Comparison of ENCODE assay signal across 8 cellular contexts in genomic region chr13:30132623-30133553, GRCh38.
A peak's percentile ranks its signal among the peaks of the same experiment; 100 is the strongest.
DNase-seq lines count a peak whose midpoint lies in the region; ATAC-seq and TF ChIP-seq lines count a peak whose summit lies in the region.

No MANE protein-coding gene starts in this region.

- peak; percentile 94 for DNase-seq in GM12865 (ENCODE audit: low read depth)
- peak; percentile 66 for DNase-seq in NCI-H1105 treated with DMSO at 0.1 percent for 48 hours (lab: John Stamatoyannopoulos, UW)
- DNase-seq in Right ventricle myocardium superior: peak; percentile 99
- peak; percentile 96 for DNase-seq in progenitor cell of endocrine pancreas (ENCODE audit: low spot score, unreplicated experiment)
- DNase-seq in ureter (ENCODE audit: low spot score): peak; percentile 98

- no peaks in the 10 kb centered on the region for H3K9me2 ChIP-seq in SU-DHL-6 (replicated peaks; ENCODE audit: insufficient read depth, low read length)

- H3K4me2 ChIP-seq in SU-DHL-6 (ENCODE audit: low read depth, low read length, poor library complexity, severe bottlenecking): no peak overlapping the region

- no peaks in the 10 kb centered on the region for H3K36me3 ChIP-seq in SU-DHL-6 (ENCODE audit: low read length)

- H3K4me1 Mint-ChIP-seq in activated naive CD8-positive, alpha-beta T cell (ENCODE audit: low read depth): peaks cover 9% of the 10 kb centered on the region
- peaks cover 5% of the 10 kb centered on the region for H3K4me1 Mint-ChIP-seq in progenitor cell of endocrine pancreas (ENCODE audit: low read depth)

- no peak overlapping the region for H3K27ac Mint-ChIP-seq in activated naive CD8-positive, alpha-beta T cell
- no peak overlapping the region for H3K27ac Mint-ChIP-seq in progenitor cell of endocrine pancreas

- H3F3A ChIP-seq in SU-DHL-6 (ENCODE audit: insufficient read depth): no peaks in the 10 kb centered on the region

- TF ChIP-seq CTCF in GM12865 (IDR thresholded peaks at IDR 0.05; ENCODE audit: insufficient read depth, low read depth, low read length, missing control alignments): peak; percentile 93
- peak; percentile 87 for TF ChIP-seq CTCF in SU-DHL-6 (IDR thresholded peaks at IDR 0.05; ENCODE audit: insufficient read depth, low read length, poor library complexity, severe bottlenecking)
- peak; percentile 96 for TF ChIP-seq CTCF in progenitor cell of endocrine pancreas (IDR thresholded peaks at IDR 0.05; ENCODE audit: unreplicated experiment)

- H3K4me3 Mint-ChIP-seq in activated naive CD8-positive, alpha-beta T cell: peak overlapping the region; percentile 24
- H3K4me3 Mint-ChIP-seq in progenitor cell of endocrine pancreas (ENCODE audit: low read depth): no peak overlapping the region

- no peaks in the 10 kb centered on the region for H3K27me3 Mint-ChIP-seq in activated naive CD8-positive, alpha-beta T cell
- H3K27me3 Mint-ChIP-seq in progenitor cell of endocrine pancreas: peaks cover 9% of the 10 kb centered on the region

- no peaks in the 10 kb centered on the region for H4K20me1 ChIP-seq in SU-DHL-6 (ENCODE audit: low read depth, low read length)

- intact Hi-C loops in Right ventricle myocardium superior (cut with DNase I): loop anchor here (5.0 to 10.0 kb wide), 3 partner anchors 202 to 674 kb away; no protein-coding TSS in a partner anchor

- H3K79me2 ChIP-seq in SU-DHL-6 (ENCODE audit: insufficient read depth, low read length): no peaks in the 10 kb centered on the region

- no peak overlapping the region for H3K9ac ChIP-seq in SU-DHL-6 (ENCODE audit: low read length)

- ATAC-seq in HG02610 (IDR thresholded peaks at IDR 0.05; ENCODE audit: unreplicated experiment) (peak; percentile 94), Right ventricle myocardium superior (ENCODE audit: poor library complexity) (peak; percentile 98)

- H3K27ac ChIP-seq in SU-DHL-6 (ENCODE audit: low read depth, low read length): no peak overlapping the region

- no peak overlapping the region for H3K4me3 ChIP-seq in GM12865 (ENCODE audit: low read depth, low read length)
- no peak overlapping the region for H3K4me3 ChIP-seq in SU-DHL-6 (ENCODE audit: insufficient read depth, low read length, poor library complexity, severe bottlenecking)

- no peaks in the 10 kb centered on the region for H3K27me3 ChIP-seq in SU-DHL-6 (ENCODE audit: low read length)

- no peaks in the 10 kb centered on the region for H3K9me3 ChIP-seq in SU-DHL-6 (ENCODE audit: insufficient read depth, low read length)

- no peaks in the 10 kb centered on the region for H3K36me3 Mint-ChIP-seq in activated naive CD8-positive, alpha-beta T cell
- no peaks in the 10 kb centered on the region for H3K36me3 Mint-ChIP-seq in progenitor cell of endocrine pancreas (ENCODE audit: insufficient read depth)

- H2AFZ ChIP-seq in SU-DHL-6 (ENCODE audit: low read depth, low read length, severe bottlenecking): no peak overlapping the region

- no peaks in the 10 kb centered on the region for H3K9me3 Mint-ChIP-seq in activated naive CD8-positive, alpha-beta T cell (ENCODE audit: low read depth)
- H3K9me3 Mint-ChIP-seq in progenitor cell of endocrine pancreas (ENCODE audit: low read depth): no peaks in the 10 kb centered on the region
